10 cellular contexts compared by ENCODE assay signal in genomic region chr12:74476234-74476633, GRCh38.
"Had no signal": no experiment of that assay in that cellular context is flagged by ENCODE, and none has a peak within 500 bp of the region (broad histone marks: within the 10 kb centered on the region; RNA-seq: fewer than 3 reads in every experiment).

No MANE protein-coding gene starts in this region.

- H3K36me3 ChIP-seq: HAP-1 had no signal

- H3K27ac ChIP-seq: GM23248, HL-60 had no signal

- H3K9ac ChIP-seq: GM23248 had no signal

- H3K9me3 Mint-ChIP-seq: HFFc6 had no signal

- ATAC-seq: HCT116, K562 had no signal

- H3K9me3 ChIP-seq: HAP-1 had no signal

- FAIRE-seq: K562 had no signal

- DNase-seq: GM23248, GOT3, H7, HFFc6, IMR-90, KG1 had no signal

- H3K27ac Mint-ChIP-seq: HFFc6 had no signal

- H3K4me3 Mint-ChIP-seq: HFFc6 had no signal

- H3K4me3 ChIP-seq: GM23248, HAP-1, K562 had no signal

- H3K4me1 ChIP-seq: HAP-1 had no signal
